In genomic region chr4:10655968-10656367, GRCh38 we compare ENCODE assay signal across 14 cellular contexts. TPM values are rescaled to one million over a fixed set of nuclear protein-coding genes. Genes with fewer than 3 reads are reported as not detected.
DNase-seq lines count a peak whose midpoint lies in the region; ATAC-seq and TF ChIP-seq lines count a peak whose summit lies in the region.
"Had no signal": no experiment of that assay in that cellular context is flagged by ENCODE, and none has a peak within 500 bp of the region (broad histone marks: within the 10 kb centered on the region; RNA-seq: fewer than 3 reads in every experiment).

No MANE protein-coding gene starts in this region.

- H3K27me3 ChIP-seq in ACC112 (ENCODE audit: insufficient read depth, low read length), result no peaks in the 10 kb centered on the region
- H3K27me3 ChIP-seq: adrenal gland, esophagus muscularis mucosa, left lung had no signal

- H3K4me1 ChIP-seq in ACC112 (ENCODE audit: control insufficient read depth, insufficient read depth, low read length, unreplicated experiment), result peaks cover 20% of the 10 kb centered on the region
- H3K4me1 ChIP-seq: adrenal gland, esophagus muscularis mucosa, left lung, psoas muscle had no signal

- H3K4me3 Mint-ChIP-seq in T-helper 2 cell treated with Interferon-gamma antibody and Interleukin-4, amounts not matched to agents 5 μg/mL and 100 μg/mL, for 36 hours, result peak overlapping the region; percentile 73
- H3K4me3 Mint-ChIP-seq: activated B cell treated with CpG ODN at 0.5 μM for 24 hours had no signal

- H3K27ac Mint-ChIP-seq in T-helper 2 cell treated with Interferon-gamma antibody and Interleukin-4, amounts not matched to agents 5 μg/mL and 100 μg/mL, for 36 hours, result peak overlapping the region; percentile 75
- H3K27ac Mint-ChIP-seq: activated B cell treated with CpG ODN at 0.5 μM for 24 hours had no signal

- TF ChIP-seq CTCF in fibroblast of mammary gland (conservative IDR thresholded peaks at IDR 0.05; ENCODE audit: control insufficient read depth, insufficient read depth, low read depth, low read length) (no peak), coronary artery (IDR thresholded peaks at IDR 0.05) (no peak)

- peak; percentile 60 for DNase-seq in H4 (ENCODE audit: low spot score)
- no peak for DNase-seq in T-helper 2 cell treated with Interferon-gamma antibody and Interleukin-4, amounts not matched to agents 5 μg/mL and 100 μg/mL, for 36 hours (ENCODE audit: low spot score)
- peak; percentile 82 for DNase-seq in fibroblast of mammary gland (ENCODE audit: low read depth)
- DNase-seq in NCI-H2107 treated with DMSO at 0.1 percent for 48 hours (lab: John Stamatoyannopoulos, UW; ENCODE audit: unreplicated experiment), result no peak
- no peak for DNase-seq in coronary artery (ENCODE audit: low spot score)
- no peak for DNase-seq in COLO668 (lab: John Stamatoyannopoulos, UW; ENCODE audit: unreplicated experiment)
- DNase-seq: activated B cell treated with CpG ODN at 0.5 μM for 24 hours, adrenal gland, left lung, NCI-H1105 treated with DMSO at 0.1 percent for 48 hours, psoas muscle had no signal

- no peaks in the 10 kb centered on the region for H3K79me2 ChIP-seq in ACC112 (ENCODE audit: control insufficient read depth, insufficient read depth, low read length, unreplicated experiment)

- no peaks in the 10 kb centered on the region for H3K36me3 ChIP-seq in ACC112 (ENCODE audit: insufficient read depth, low read length)
- H3K36me3 ChIP-seq: adrenal gland, esophagus muscularis mucosa, left lung had no signal

- H3K9me3 Mint-ChIP-seq in T-helper 2 cell treated with Interferon-gamma antibody and Interleukin-4, amounts not matched to agents 5 μg/mL and 100 μg/mL, for 36 hours, result peaks cover 6% of the 10 kb centered on the region

- H3K4me1 Mint-ChIP-seq in T-helper 2 cell treated with Interferon-gamma antibody and Interleukin-4, amounts not matched to agents 5 μg/mL and 100 μg/mL, for 36 hours (ENCODE audit: low read depth), result peaks cover 44% of the 10 kb centered on the region

- no peak overlapping the region for H2AFZ ChIP-seq in ACC112 (ENCODE audit: low read length, unreplicated experiment)

- H3K4me3 ChIP-seq in ACC112 (ENCODE audit: low read depth, low read length), result peak overlapping the region; percentile 47; the same call in 1 of the 2 replicates
- H3K4me3 ChIP-seq in fibroblast of mammary gland (ENCODE audit: control insufficient read depth, low read depth, low read length), result no peak overlapping the region
- H3K4me3 ChIP-seq in coronary artery, result no peak overlapping the region
- H3K4me3 ChIP-seq: adrenal gland, esophagus muscularis mucosa, left lung, psoas muscle had no signal

- H3K27ac ChIP-seq in ACC112 (ENCODE audit: low read depth, low read length) (peak overlapping the region; percentile 74), coronary artery (no peak overlapping the region)
- H3K27ac ChIP-seq: adrenal gland, esophagus muscularis mucosa, left lung, psoas muscle had no signal

- ATAC-seq in HG03196 (IDR thresholded peaks at IDR 0.05; ENCODE audit: unreplicated experiment), result no peak
- ATAC-seq: left lung, psoas muscle had no signal

- H3K27me3 Mint-ChIP-seq in T-helper 2 cell treated with Interferon-gamma antibody and Interleukin-4, amounts not matched to agents 5 μg/mL and 100 μg/mL, for 36 hours (ENCODE audit: low read depth), result peaks cover 2% of the 10 kb centered on the region
- H3K27me3 Mint-ChIP-seq: activated B cell treated with CpG ODN at 0.5 μM for 24 hours had no signal

- peaks cover 10% of the 10 kb centered on the region for H3K36me3 Mint-ChIP-seq in T-helper 2 cell treated with Interferon-gamma antibody and Interleukin-4, amounts not matched to agents 5 μg/mL and 100 μg/mL, for 36 hours (ENCODE audit: low read depth)

RNA-seq across cellular contexts. Expression of gene CLNK, which starts 28.6 kb away (rescaled TPM):
- not detected in 2 replicates for total RNA-seq in H4 (2014; rRNA removed; shearing (Covaris generic))
- total RNA-seq: esophagus muscularis mucosa had no signal

Comparison
In these comparisons a context has a peak if more than half of its experiments do, and no peak if none do; other contexts are left out.
1. DNase-seq: peak in H4 (single experiment) and fibroblast of mammary gland (single experiment); none in T-helper 2 cell treated with Interferon-gamma antibody and Interleukin-4, amounts not matched to agents 5 μg/mL and 100 μg/mL, for 36 hours (single experiment), NCI-H2107 treated with DMSO at 0.1 percent for 48 hours (single experiment), coronary artery (single experiment) and COLO668 (single experiment).